In genomic region chr6:118709859-118710350, GRCh38 we compare ENCODE assay signal across 8 cellular contexts. TPM values are rescaled to one million over a fixed set of nuclear protein-coding genes. Genes with fewer than 3 reads are reported as not detected.
DNase-seq lines count a peak whose midpoint lies in the region; ATAC-seq and TF ChIP-seq lines count a peak whose summit lies in the region.

No MANE protein-coding gene starts in this region.

- peaks cover 0 to 33% (median 21%) of the 10 kb centered on the region in 4 donors for H3K4me1 ChIP-seq in sigmoid colon

- H3K4me3 ChIP-seq in fibroblast of the aortic adventitia (ENCODE audit: low read depth, low read length) (peak overlapping the region; percentile 53), sigmoid colon (peak overlapping the region in 3 of 4 donors; percentile 24 to 39 (median 34))

- no peaks in the 10 kb centered on the region for H3K36me3 ChIP-seq in sigmoid colon

- ATAC-seq in GM18499 (IDR thresholded peaks at IDR 0.05; ENCODE audit: insufficient read depth, unreplicated experiment) (peak; percentile 91), HG02588 (IDR thresholded peaks at IDR 0.05; ENCODE audit: unreplicated experiment) (peak; percentile 93)

- intact Hi-C loops in sigmoid colon (cut with DNase I), result no loop called here

- WGBS in sigmoid colon, 2 donors, result 18 to 30% methylated on average over 3 of the region's 3 CpGs

- TF ChIP-seq POLR2A in sigmoid colon (IDR thresholded peaks at IDR 0.05), result no peak

- no peak for TF ChIP-seq EP300 in sigmoid colon (IDR thresholded peaks at IDR 0.05)

- H3K27ac ChIP-seq in sigmoid colon, result peak overlapping the region in 1 of 4 donors; percentile 56

- no peaks in the 10 kb centered on the region for H3K27me3 ChIP-seq in sigmoid colon

- TF ChIP-seq CTCF in fibroblast of the aortic adventitia (IDR thresholded peaks at IDR 0.05; ENCODE audit: insufficient read depth, low read length) (no peak), sigmoid colon (IDR thresholded peaks at IDR 0.05) (no peak)

- H3K9me3 ChIP-seq in sigmoid colon, result no peaks in the 10 kb centered on the region

- DNase-seq in NCI-H2029 (lab: John Stamatoyannopoulos, UW), result peak; percentile 86
- peak; percentile 65 for DNase-seq in activated T-cell treated with anti-CD3 and anti-CD28 coated beads for 24 hours (ENCODE audit: low read depth)
- DNase-seq in fibroblast of the aortic adventitia (ENCODE audit: low read depth), result no peak
- DNase-seq in sigmoid colon, result no peak
- no peak for DNase-seq in cerebellar cortex (ENCODE audit: low spot score)
- no peak for DNase-seq in LoVo (ENCODE audit: low spot score)

RNA-seq across cellular contexts. Expression of gene CEP85L, which starts 58.5 kb away (rescaled TPM):
- total RNA-seq in fibroblast of the aortic adventitia (ENCODE audit: low replicate concordance), result 10.8 and 17.1 TPM in 2 replicates
- 10 to 100 TPM; 12.8 to 17.4 (median 15.6) TPM for total RNA-seq in sigmoid colon
- 1 to 10 TPM in 1 of 3 donors, under 1 TPM in 2; 0.23 to 2.9 (median 0.60) TPM for polyA plus RNA-seq in sigmoid colon

Comparison
In these comparisons a context has a peak if more than half of its experiments do, and no peak if none do; other contexts are left out.
1. DNase-seq: peak in NCI-H2029 (single experiment) and activated T-cell treated with anti-CD3 and anti-CD28 coated beads for 24 hours (single experiment); none in fibroblast of the aortic adventitia (single experiment), sigmoid colon (single experiment), cerebellar cortex (single experiment) and LoVo (single experiment).